Comparison of ENCODE assay signal across 1 cellular context in genomic region chr3:38229036-38229435, GRCh38.
TF ChIP-seq lines count a peak whose summit lies in the region.

No MANE protein-coding gene starts in this region.

TF ChIP-seq in SK-N-SH, 30 proteins besides CTCF, POLR2A, EP300 and RAD21 (continued from another document):
- no peak for TF ChIP-seq REST (IDR thresholded peaks at IDR 0.05; ENCODE audit: low read depth, low read length)
- TF ChIP-seq ZBTB33 (IDR thresholded peaks at IDR 0.05; ENCODE audit: borderline replicate concordance, low read depth), result no peak
- no peak for TF ChIP-seq GABPA (IDR thresholded peaks at IDR 0.05; ENCODE audit: low read depth)
- no peak for TF ChIP-seq IRF3 (IDR thresholded peaks at IDR 0.05; ENCODE audit: low read depth, low read length)
- no peak for TF ChIP-seq USF2 (IDR thresholded peaks at IDR 0.05; ENCODE audit: borderline replicate concordance, low read depth, low read length)
- no peak for TF ChIP-seq MEF2A (IDR thresholded peaks at IDR 0.05; ENCODE audit: borderline replicate concordance, low read depth)
